Comparison of ENCODE assay signal across 8 cellular contexts in genomic region chr2:231781798-231782726, GRCh38. TPM values are rescaled to one million over a fixed set of nuclear protein-coding genes. Genes with fewer than 3 reads are reported as not detected.
DNase-seq lines count a peak whose midpoint lies in the region; ATAC-seq and TF ChIP-seq lines count a peak whose summit lies in the region.

No MANE protein-coding gene starts in this region.

- peak overlapping the region; percentile 82 for H3K27ac ChIP-seq in skeletal muscle tissue (ENCODE audit: low read depth, low read length)

- peaks cover 25 to 49% (median 35%) of the 10 kb centered on the region in 3 donors for H3K4me1 ChIP-seq in skeletal muscle tissue (ENCODE audit: control insufficient read depth in 3 of 3, insufficient read depth in 3 of 3, low read length in 3 of 3)

- peak overlapping the region; percentile 84 to 95 (median 88) for H3K9ac ChIP-seq in skeletal muscle tissue (ENCODE audit: low read depth in 1 of 3, low read length in 3 of 3)

- TF ChIP-seq CTCF in astrocyte of the cerebellum (IDR thresholded peaks at IDR 0.05; ENCODE audit: low read depth, low read length, missing control alignments) = no peak

- in situ Hi-C loops in astrocyte of the cerebellum (cut with HindIII; ENCODE audit: low sequenced_read_pairs) = no loop called here

- ATAC-seq in HG02870 (IDR thresholded peaks at IDR 0.05; ENCODE audit: unreplicated experiment) = no peak
- no peak for ATAC-seq in HG02884 (IDR thresholded peaks at IDR 0.05; ENCODE audit: unreplicated experiment)

- H3K36me3 ChIP-seq in skeletal muscle tissue (ENCODE audit: control insufficient read depth in 3 of 3, insufficient read depth in 3 of 3, low read length in 3 of 3) = no peaks in the 10 kb centered on the region

- H3K9me3 ChIP-seq in skeletal muscle tissue (ENCODE audit: control insufficient read depth in 3 of 3, low read length in 3 of 3) = no peaks in the 10 kb centered on the region

- no peaks in the 10 kb centered on the region for H3K27me3 ChIP-seq in skeletal muscle tissue (ENCODE audit: control insufficient read depth in 3 of 3, insufficient read depth in 3 of 3, low read length in 3 of 3)

- H3K4me3 ChIP-seq in astrocyte of the cerebellum (ENCODE audit: low read depth, low read length) (peak overlapping the region; percentile 78), iPS-11a (ENCODE audit: low read depth, low read length) (peak overlapping the region; percentile 76), skeletal muscle tissue (ENCODE audit: low read length in 3 of 3) (peak overlapping the region; percentile 89 to 98 (median 94))

- DNase-seq in SIG-M5 treated with dmso at 0.1 percent for 504 hours (lab: John Stamatoyannopoulos, UW; ENCODE audit: unreplicated experiment) = peak; percentile 75
- no peak for DNase-seq in SIG-M5 (lab: John Stamatoyannopoulos, UW)
- peak; percentile 41 for DNase-seq in NCI-H748 treated with DMSO at 0.1 percent for 48 hours (lab: John Stamatoyannopoulos, UW)
- no peak for DNase-seq in astrocyte of the cerebellum (ENCODE audit: low read depth)

RNA-seq across cellular contexts. Expression of gene PDE6D, which starts 1.0 kb away (rescaled TPM):
- 14.1 TPM for total RNA-seq in skeletal muscle tissue

RNA-seq across cellular contexts. Expression of gene COPS7B, which starts 4.2 kb away (rescaled TPM):
- 10.4 TPM for total RNA-seq in skeletal muscle tissue

Comparison
In these comparisons a context has a peak if more than half of its experiments do, and no peak if none do; other contexts are left out.
1. DNase-seq: peak in SIG-M5 treated with dmso at 0.1 percent for 504 hours (single experiment) and NCI-H748 treated with DMSO at 0.1 percent for 48 hours (single experiment); none in SIG-M5 (single experiment) and astrocyte of the cerebellum (single experiment).
2. Peak in every context shown above with its lines, with median percentiles within 50 percentile points of each other: H3K4me3 ChIP-seq.